Comparison of ENCODE assay signal across 8 cellular contexts in the genomic region with DNA sequence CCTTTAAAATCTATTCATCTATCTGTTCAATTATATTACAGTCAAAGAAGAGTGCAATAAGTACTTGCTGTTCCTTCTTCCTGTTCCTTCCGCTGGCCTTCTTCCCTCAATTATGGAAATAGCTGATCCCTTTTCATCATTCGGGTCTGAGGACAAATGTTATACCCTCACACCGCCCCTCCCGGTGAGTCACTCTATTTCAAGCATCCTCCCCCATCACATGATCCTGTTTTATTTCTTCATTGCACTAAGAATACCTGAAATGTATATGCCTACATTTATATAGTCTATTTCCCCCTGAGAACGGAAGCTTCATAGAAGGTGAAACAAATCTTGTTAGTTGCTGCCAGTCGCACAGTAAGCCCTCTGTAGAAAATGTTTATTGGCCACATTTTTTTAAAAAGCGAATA. TPM values are rescaled to one million over a fixed set of nuclear protein-coding genes. Genes with fewer than 3 reads are reported as not detected.
DNase-seq lines count a peak whose midpoint lies in the region; ATAC-seq, FAIRE-seq and TF ChIP-seq lines count a peak whose summit lies in the region.

No MANE protein-coding gene starts in this region.

- 21 to 40% (median 29%) methylated on average over 7 of the region's 7 CpGs for WGBS in small intestine, 3 donors

- H3K9me3 ChIP-seq in small intestine (ENCODE audit: control insufficient read depth, low read depth): no peaks in the 10 kb centered on the region

- peak overlapping the region; percentile 90 for H3K4me3 ChIP-seq in fibroblast of pulmonary artery (replicated peaks; ENCODE audit: low read depth, low read length)
- peak overlapping the region in 1 of 2 donors; percentile 70 for H3K4me3 ChIP-seq in small intestine (ENCODE audit: low read depth in 1 of 2, low read length in 2 of 2)

- no peaks in the 10 kb centered on the region for H3K27me3 ChIP-seq in small intestine (ENCODE audit: control insufficient read depth in 2 of 2, insufficient read depth in 2 of 2, low read length in 2 of 2)

- H3K4me1 ChIP-seq in small intestine (ENCODE audit: control insufficient read depth in 2 of 2, insufficient read depth in 1 of 2, low read depth in 1 of 2, low read length in 1 of 2): peaks cover 5 to 8% of the 10 kb centered on the region in 2 donors

- TF ChIP-seq CTCF in fibroblast of pulmonary artery (IDR thresholded peaks at IDR 0.05; ENCODE audit: low read length, missing control alignments): no peak

- DNase-seq in DMS79 (lab: John Stamatoyannopoulos, UW) (peak; percentile 12), LHCN-M2 (ENCODE audit: low read depth) (peak; percentile 84), fibroblast of pulmonary artery (ENCODE audit: low read depth) (peak; percentile 69), small intestine (peak; percentile 35), SKM-1 (lab: John Stamatoyannopoulos, UW; ENCODE audit: unreplicated experiment) (no peak), NCI-H510A treated with DMSO at 0.1 percent for 48 hours (lab: John Stamatoyannopoulos, UW) (no peak)
- peak; percentile 40 to 48 for DNase-seq in activated CD4-positive, alpha-beta T cell treated with anti-CD3 and anti-CD28 coated beads for 4 hours

- H3K27ac ChIP-seq in small intestine (ENCODE audit: low read depth in 1 of 2, low read length in 1 of 2): peak overlapping the region; percentile 22 to 42

- no peak for ATAC-seq in GM19023 (IDR thresholded peaks at IDR 0.05; ENCODE audit: unreplicated experiment)

- H3K36me3 ChIP-seq in small intestine (ENCODE audit: control insufficient read depth in 2 of 2, insufficient read depth in 2 of 2, low read length in 2 of 2): no peaks in the 10 kb centered on the region

- no peak for FAIRE-seq in small intestine (lab: Jason Lieb, UNC)

RNA-seq across cellular contexts. Expression of a gene that starts 2.5 kb away (rescaled TPM):
- total RNA-seq in LHCN-M2 (2014; rRNA removed): 89.6 and 118 TPM in 2 replicates
- 16.3 TPM for polyA plus RNA-seq in LHCN-M2 (2012)
- 10 to 100 TPM in 1 of 3 donors, 1 to 10 TPM in 2; 3.6 to 38.1 (median 5.1) TPM for polyA plus RNA-seq in small intestine

Comparison
In these comparisons a context has a peak if more than half of its experiments do, and no peak if none do; other contexts are left out.
1. DNase-seq: peak in DMS79 (single experiment), LHCN-M2 (single experiment), activated CD4-positive, alpha-beta T cell treated with anti-CD3 and anti-CD28 coated beads for 4 hours (2 of 2), fibroblast of pulmonary artery (single experiment) and small intestine (single experiment); none in SKM-1 (single experiment) and NCI-H510A treated with DMSO at 0.1 percent for 48 hours (single experiment).